In genomic region chr9:79757074-79757473, GRCh38 we compare ENCODE assay signal across 31 cellular contexts.
"Had no signal": no experiment of that assay in that cellular context is flagged by ENCODE, and none has a peak within 500 bp of the region (broad histone marks: within the 10 kb centered on the region; RNA-seq: fewer than 3 reads in every experiment).

No MANE protein-coding gene starts in this region.

- H3K36me3 ChIP-seq: adrenal gland, breast epithelium, cardiac muscle cell, colonic mucosa, esophagus squamous epithelium, gastroesophageal sphincter had no signal

- H3K4me3 Mint-ChIP-seq: activated CD4-positive, alpha-beta memory T cell treated with anti-CD3 and anti-CD28 coated beads for 36 hours; activated CD4-positive, alpha-beta T cell treated with anti-CD3 and anti-CD28 coated beads for 36 hours; activated CD4-positive, alpha-beta T cell treated with anti-CD3 and anti-CD28 coated beads, Interleukin-2, amount 10 ng/mL, durations not matched to agents 24 days and 14 days; activated CD8-positive, alpha-beta memory T cell treated with anti-CD3 and anti-CD28 coated beads, Interleukin-2, amount 10 ng/mL, durations not matched to agents 7 days and 5 days; activated CD8-positive, alpha-beta T cell treated with anti-CD3 and anti-CD28 coated beads, Interleukin-2, amount 10 ng/mL, durations not matched to agents 7 days and 5 days; activated naive CD4-positive, alpha-beta T cell treated with anti-CD3 and anti-CD28 coated beads for 36 hours; activated naive CD4-positive, alpha-beta T cell treated with anti-CD3 and anti-CD28 coated beads, Interleukin-2, amount 50 U/mL, for 24 hours; activated naive CD8-positive, alpha-beta T cell treated with anti-CD3 and anti-CD28 coated beads for 36 hours; activated naive CD8-positive, alpha-beta T cell treated with anti-CD3 and anti-CD28 coated beads, Interleukin-2, amount 50 U/mL, for 24 hours; activated T-helper 1 cell treated with anti-CD3 and anti-CD28 coated beads, Interleukin-12 subunit alpha, Interleukin-12 subunit beta, Interleukin-2, Interleukin-4 antibody, amounts not matched to agents 30 ng/mL and 10 ng/mL and 1 ng/mL, durations not matched to agents 14 hours and 24 hours and 36 hours had no signal

- H3K9me3 Mint-ChIP-seq: activated naive CD4-positive, alpha-beta T cell treated with anti-CD3 and anti-CD28 coated beads, Interleukin-2, amount 50 U/mL, for 24 hours; activated naive CD8-positive, alpha-beta T cell treated with anti-CD3 and anti-CD28 coated beads for 36 hours had no signal

- H3K4me1 ChIP-seq: adrenal gland, body of pancreas, breast epithelium, colonic mucosa had no signal

- H3K27ac ChIP-seq: adrenal gland, body of pancreas, breast epithelium, cardiac muscle cell, colonic mucosa, epithelial cell of prostate, esophagus squamous epithelium, gastroesophageal sphincter had no signal

- DNase-seq: activated CD4-positive, alpha-beta memory T cell treated with anti-CD3 and anti-CD28 coated beads for 36 hours; activated CD4-positive, alpha-beta T cell treated with anti-CD3 and anti-CD28 coated beads for 36 hours; activated CD4-positive, alpha-beta T cell treated with anti-CD3 and anti-CD28 coated beads, Interleukin-2, amount 10 ng/mL, durations not matched to agents 24 days and 14 days; activated CD4-positive, CD25-positive, alpha-beta regulatory T cell; activated CD4-positive, CD25-positive, alpha-beta regulatory T cell treated with anti-CD3 and anti-CD28 coated beads, Interleukin-2, amount 50 U/mL, for 72 hours; activated CD8-positive, alpha-beta memory T cell treated with anti-CD3 and anti-CD28 coated beads, Interleukin-2, amount 10 ng/mL, durations not matched to agents 7 days and 5 days; activated CD8-positive, alpha-beta memory T cell treated with anti-CD3 and anti-CD28 coated beads, Interleukin-2, amount 50 U/mL, for 4 hours; activated CD8-positive, alpha-beta T cell treated with anti-CD3 and anti-CD28 coated beads, Interleukin-2, amount 10 ng/mL, durations not matched to agents 7 days and 5 days; activated effector memory CD4-positive, alpha-beta T cell treated with anti-CD3 and anti-CD28 coated beads, Interleukin-2, amount 50 U/mL, for 16 hours; activated naive CD4-positive, alpha-beta T cell treated with anti-CD3 and anti-CD28 coated beads for 36 hours; activated naive CD8-positive, alpha-beta T cell treated with anti-CD3 and anti-CD28 coated beads for 36 hours; activated naive CD8-positive, alpha-beta T cell treated with anti-CD3 and anti-CD28 coated beads, Interleukin-2, amount 50 U/mL, for 24 hours; activated T-cell treated with anti-CD3 and anti-CD28 coated beads, Interleukin-2, amount 50 U/mL, for 1 hour; activated T-cell treated with anti-CD3 and anti-CD28 coated beads, Interleukin-2, amount 50 U/mL, for 48 hours; adrenal gland; amygdala; aorta; body of pancreas; central memory CD4-positive, alpha-beta T cell; cerebellar nuclear complex; colonic mucosa; effector CD8-positive, alpha-beta T cell; esophagus squamous epithelium; foreskin melanocyte had no signal

- H3K27me3 Mint-ChIP-seq: activated CD4-positive, alpha-beta memory T cell treated with anti-CD3 and anti-CD28 coated beads for 36 hours; activated CD4-positive, alpha-beta T cell treated with anti-CD3 and anti-CD28 coated beads for 36 hours; activated CD4-positive, alpha-beta T cell treated with anti-CD3 and anti-CD28 coated beads, Interleukin-2, amount 10 ng/mL, durations not matched to agents 24 days and 14 days; activated CD8-positive, alpha-beta memory T cell treated with anti-CD3 and anti-CD28 coated beads, Interleukin-2, amount 10 ng/mL, durations not matched to agents 7 days and 5 days; activated naive CD4-positive, alpha-beta T cell treated with anti-CD3 and anti-CD28 coated beads, Interleukin-2, amount 50 U/mL, for 24 hours; activated naive CD8-positive, alpha-beta T cell treated with anti-CD3 and anti-CD28 coated beads for 36 hours; activated naive CD8-positive, alpha-beta T cell treated with anti-CD3 and anti-CD28 coated beads, Interleukin-2, amount 50 U/mL, for 24 hours had no signal

- ATAC-seq: activated CD4-positive, alpha-beta T cell treated with anti-CD3 and anti-CD28 coated beads for 36 hours; activated CD8-positive, alpha-beta memory T cell treated with anti-CD3 and anti-CD28 coated beads, Interleukin-2, amount 10 ng/mL, durations not matched to agents 7 days and 5 days; activated CD8-positive, alpha-beta T cell treated with anti-CD3 and anti-CD28 coated beads, Interleukin-2, amount 10 ng/mL, durations not matched to agents 7 days and 5 days; activated naive CD8-positive, alpha-beta T cell treated with anti-CD3 and anti-CD28 coated beads, Interleukin-2, amount 50 U/mL, for 24 hours; body of pancreas; gastroesophageal sphincter had no signal

- H3K4me1 Mint-ChIP-seq: activated CD4-positive, alpha-beta T cell treated with anti-CD3 and anti-CD28 coated beads, Interleukin-2, amount 10 ng/mL, durations not matched to agents 24 days and 14 days; activated naive CD4-positive, alpha-beta T cell treated with anti-CD3 and anti-CD28 coated beads, Interleukin-2, amount 50 U/mL, for 24 hours had no signal

- H3K27ac Mint-ChIP-seq: activated CD4-positive, alpha-beta memory T cell treated with anti-CD3 and anti-CD28 coated beads for 36 hours; activated CD4-positive, alpha-beta T cell treated with anti-CD3 and anti-CD28 coated beads for 36 hours; activated CD4-positive, alpha-beta T cell treated with anti-CD3 and anti-CD28 coated beads, Interleukin-2, amount 10 ng/mL, durations not matched to agents 24 days and 14 days; activated CD8-positive, alpha-beta memory T cell treated with anti-CD3 and anti-CD28 coated beads, Interleukin-2, amount 10 ng/mL, durations not matched to agents 7 days and 5 days; activated CD8-positive, alpha-beta T cell treated with anti-CD3 and anti-CD28 coated beads, Interleukin-2, amount 10 ng/mL, durations not matched to agents 7 days and 5 days; activated naive CD4-positive, alpha-beta T cell treated with anti-CD3 and anti-CD28 coated beads for 36 hours; activated naive CD4-positive, alpha-beta T cell treated with anti-CD3 and anti-CD28 coated beads, Interleukin-2, amount 50 U/mL, for 24 hours; activated naive CD8-positive, alpha-beta T cell treated with anti-CD3 and anti-CD28 coated beads for 36 hours; activated naive CD8-positive, alpha-beta T cell treated with anti-CD3 and anti-CD28 coated beads, Interleukin-2, amount 50 U/mL, for 24 hours; activated T-helper 1 cell treated with anti-CD3 and anti-CD28 coated beads, Interleukin-12 subunit alpha, Interleukin-12 subunit beta, Interleukin-2, Interleukin-4 antibody, amounts not matched to agents 30 ng/mL and 10 ng/mL and 1 ng/mL, durations not matched to agents 14 hours and 24 hours and 36 hours; activated T-helper 2 cell treated with anti-CD3 and anti-CD28 coated beads, Interferon-gamma antibody, Interleukin-2, Interleukin-4, amounts not matched to agents 10 μg/mL and 5 μg/mL and 100 μg/mL, durations not matched to agents 14 hours and 24 hours and 36 hours had no signal

- H3K36me3 Mint-ChIP-seq: activated CD4-positive, alpha-beta memory T cell treated with anti-CD3 and anti-CD28 coated beads for 36 hours had no signal

- H3K27me3 ChIP-seq: adrenal gland, body of pancreas, breast epithelium, cardiac muscle cell, colonic mucosa, esophagus squamous epithelium, gastroesophageal sphincter had no signal

- H3K9me3 ChIP-seq: adrenal gland, colonic mucosa had no signal

- H3K4me3 ChIP-seq: adrenal gland, body of pancreas, breast epithelium, cardiac muscle cell, colonic mucosa, esophagus squamous epithelium, gastroesophageal sphincter had no signal
